Comparison of ENCODE assay signal across 2 cellular contexts in the genomic region with DNA sequence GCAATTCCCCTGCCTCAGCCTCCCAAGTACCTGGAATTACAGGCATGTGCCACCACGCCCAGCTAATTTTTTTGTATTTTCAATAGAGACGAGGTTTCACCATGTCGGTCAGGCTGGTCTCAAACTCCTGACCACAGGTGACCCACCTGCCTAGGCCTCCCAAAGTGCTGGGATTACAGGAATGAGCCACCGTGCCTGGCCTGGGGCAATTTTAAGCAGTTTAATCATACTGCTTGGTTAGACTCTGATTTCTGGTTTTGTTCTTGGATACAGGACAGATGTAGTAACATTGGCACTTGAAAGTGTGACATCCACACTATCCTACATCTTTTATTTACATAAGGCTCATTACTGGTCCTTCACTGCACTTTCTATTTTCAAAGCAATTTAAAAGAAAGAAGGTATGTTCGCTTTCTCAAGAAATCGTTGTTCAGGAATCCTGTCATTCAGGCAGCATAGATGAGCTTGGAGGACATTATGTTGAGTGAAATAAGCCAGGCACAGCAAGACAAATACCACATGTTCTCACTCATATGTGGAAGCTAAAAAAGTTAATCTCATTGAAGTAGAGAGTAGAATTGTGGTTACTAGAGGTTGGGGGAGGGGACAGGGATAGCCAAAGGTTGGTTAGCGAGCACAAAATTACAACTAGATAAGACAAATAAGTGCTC.
A peak's percentile ranks its signal among the peaks of the same experiment; 100 is the strongest.
TF ChIP-seq lines count a peak whose summit lies in the region.

No MANE protein-coding gene starts in this region.

TF ChIP-seq in HEK293, 187 proteins besides CTCF, POLR2A, EP300 and RAD21:
- no peak for TF ChIP-seq MYNN (tag by site-specific recombination; IDR thresholded peaks at IDR 0.05; ENCODE audit: borderline replicate concordance)
- peak; percentile 40; the same call in 1 of the 2 replicates for TF ChIP-seq SCRT1 (tag by site-specific recombination; IDR thresholded peaks at IDR 0.05; ENCODE audit: borderline replicate concordance)
- 0 out of 2 replicates have a peak, but pooled peaks have one; percentile 20 for TF ChIP-seq OSR2 (tag by site-specific recombination; IDR thresholded peaks at IDR 0.05)
- TF ChIP-seq ZNF792 (tag by site-specific recombination; IDR thresholded peaks at IDR 0.05): no peak
- no peak for TF ChIP-seq ZNF544 (tag by site-specific recombination; IDR thresholded peaks at IDR 0.05)
- TF ChIP-seq PRDM6 (tag by site-specific recombination; IDR thresholded peaks at IDR 0.05): peak; percentile 47
- no peak for TF ChIP-seq ATF2 (tag by site-specific recombination; IDR thresholded peaks at IDR 0.05; ENCODE audit: low read depth)
- peak; percentile 86 for TF ChIP-seq ZBTB17 (tag by site-specific recombination; IDR thresholded peaks at IDR 0.05)
- TF ChIP-seq ZNF610 (tag by site-specific recombination; IDR thresholded peaks at IDR 0.05; ENCODE audit: borderline replicate concordance): no peak
- TF ChIP-seq, protein P1, sequence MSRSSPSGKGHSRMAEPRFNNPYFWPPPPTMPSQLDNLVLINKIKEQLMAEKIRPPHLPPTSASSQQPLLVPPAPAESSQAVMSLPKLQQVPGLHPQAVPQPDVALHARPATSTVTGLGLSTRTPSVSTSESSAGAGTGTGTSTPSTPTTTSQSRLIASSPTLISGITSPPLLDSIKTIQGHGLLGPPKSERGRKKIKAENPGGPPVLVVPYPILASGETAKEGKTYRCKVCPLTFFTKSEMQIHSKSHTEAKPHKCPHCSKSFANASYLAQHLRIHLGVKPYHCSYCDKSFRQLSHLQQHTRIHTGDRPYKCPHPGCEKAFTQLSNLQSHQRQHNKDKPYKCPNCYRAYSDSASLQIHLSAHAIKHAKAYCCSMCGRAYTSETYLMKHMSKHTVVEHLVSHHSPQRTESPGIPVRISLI (tag by site-specific recombination; IDR thresholded peaks at IDR 0.05): no peak

TF ChIP-seq in H1, 55 proteins besides CTCF, POLR2A, EP300 and RAD21:
- TF ChIP-seq POU5F1 (IDR thresholded peaks at IDR 0.05; ENCODE audit: low read depth, low read length) (no peak), EZH2 (IDR thresholded peaks at IDR 0.05; ENCODE audit: low read depth, low read length, severe bottlenecking) (no peak), JUND (IDR thresholded peaks at IDR 0.05; ENCODE audit: low read length) (no peak), HDAC2 (IDR thresholded peaks at IDR 0.05; ENCODE audit: borderline replicate concordance in 1 of 2, low read depth in 2 of 2, low read length in 2 of 2) (no peak), CTBP2 (IDR thresholded peaks at IDR 0.05; ENCODE audit: borderline replicate concordance, insufficient read depth, insufficient read length, low read length) (no peak), SIN3A (conservative IDR thresholded peaks at IDR 0.05 in 1 of 2, IDR thresholded peaks at IDR 0.05 in 1 of 2; ENCODE audit: low read depth in 1 of 2, low read length in 2 of 2) (no peak), MAFK (IDR thresholded peaks at IDR 0.05; ENCODE audit: low read depth, low read length) (no peak), CHD2 (IDR thresholded peaks at IDR 0.05; ENCODE audit: low read length) (no peak), TAF7 (optimal IDR thresholded peaks at IDR 0.05; ENCODE audit: borderline replicate concordance, low read depth, low read length) (no peak), TCF12 (IDR thresholded peaks at IDR 0.05; ENCODE audit: low read depth, low read length) (no peak), JUN (IDR thresholded peaks at IDR 0.05; ENCODE audit: low read depth, low read length) (no peak), RXRA (IDR thresholded peaks at IDR 0.05; ENCODE audit: insufficient read depth, low read depth, low read length) (no peak), CHD7 (IDR thresholded peaks at IDR 0.05; ENCODE audit: insufficient replicate concordance, low read length) (no peak), PHF8 (conservative IDR thresholded peaks at IDR 0.05; ENCODE audit: low read depth, low read length) (no peak)
- TF ChIP-seq, protein P2, sequence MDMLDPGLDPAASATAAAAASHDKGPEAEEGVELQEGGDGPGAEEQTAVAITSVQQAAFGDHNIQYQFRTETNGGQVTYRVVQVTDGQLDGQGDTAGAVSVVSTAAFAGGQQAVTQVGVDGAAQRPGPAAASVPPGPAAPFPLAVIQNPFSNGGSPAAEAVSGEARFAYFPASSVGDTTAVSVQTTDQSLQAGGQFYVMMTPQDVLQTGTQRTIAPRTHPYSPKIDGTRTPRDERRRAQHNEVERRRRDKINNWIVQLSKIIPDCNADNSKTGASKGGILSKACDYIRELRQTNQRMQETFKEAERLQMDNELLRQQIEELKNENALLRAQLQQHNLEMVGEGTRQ (IDR thresholded peaks at IDR 0.05; ENCODE audit: low read length): no peak
- TF ChIP-seq, protein P3, sequence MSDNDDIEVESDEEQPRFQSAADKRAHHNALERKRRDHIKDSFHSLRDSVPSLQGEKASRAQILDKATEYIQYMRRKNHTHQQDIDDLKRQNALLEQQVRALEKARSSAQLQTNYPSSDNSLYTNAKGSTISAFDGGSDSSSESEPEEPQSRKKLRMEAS (IDR thresholded peaks at IDR 0.05): no peak
